8 cellular contexts compared by ENCODE assay signal in the genomic region with DNA sequence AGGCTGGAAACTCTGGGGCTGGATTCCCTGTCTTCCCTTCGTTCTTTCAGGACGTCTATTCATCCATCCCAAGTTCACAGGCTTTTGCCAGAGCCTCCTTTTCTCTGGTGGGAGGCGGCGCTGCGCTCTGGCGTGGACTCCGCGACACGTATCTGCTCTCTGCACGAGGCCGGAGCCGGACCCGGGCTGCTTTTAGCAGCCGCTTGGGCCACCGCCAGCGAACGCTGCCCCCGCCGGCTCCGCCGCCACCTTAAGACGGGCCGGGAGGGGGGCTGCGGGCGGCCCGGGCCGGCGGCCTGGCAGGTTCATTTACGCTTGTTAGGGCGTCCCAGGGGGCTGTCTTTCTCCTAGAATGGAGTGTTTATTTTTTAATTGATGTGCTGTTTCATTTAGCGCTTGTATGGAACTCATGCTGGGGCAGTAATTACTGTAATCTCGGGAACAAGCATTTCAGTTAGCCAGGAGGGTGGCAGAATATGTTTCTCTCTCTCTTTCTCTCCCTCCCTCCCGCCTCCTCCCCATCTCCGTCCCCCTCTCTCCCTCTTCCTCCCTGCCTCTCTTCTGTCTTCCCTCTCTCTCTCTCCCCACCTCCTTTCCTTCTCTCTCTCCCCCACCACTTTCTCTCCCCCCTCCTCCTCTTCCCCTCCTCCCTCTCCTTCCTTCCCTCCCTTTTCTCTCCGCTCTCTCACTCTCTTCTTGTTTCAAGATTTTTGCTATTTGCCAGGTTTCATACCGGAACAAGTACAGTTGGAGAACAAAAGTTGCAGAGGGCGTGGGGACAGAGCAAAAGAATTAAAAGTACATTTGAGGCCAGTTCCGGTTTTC. TPM values are rescaled to one million over a fixed set of nuclear protein-coding genes. Genes with fewer than 3 reads are reported as not detected.
A peak's percentile ranks its signal among the peaks of the same experiment; 100 is the strongest.
DNase-seq lines count a peak whose midpoint lies in the region; ATAC-seq and TF ChIP-seq lines count a peak whose summit lies in the region.

No MANE protein-coding gene starts in this region.

- peaks cover 14% of the 10 kb centered on the region for H3K27me3 ChIP-seq in neural progenitor cell

- H3K4me1 ChIP-seq in neural progenitor cell = peaks cover 31% of the 10 kb centered on the region

- H3K4me1 Mint-ChIP-seq in activated naive CD8-positive, alpha-beta T cell (ENCODE audit: low read depth) = peaks cover 28% of the 10 kb centered on the region
- H3K4me1 Mint-ChIP-seq in neural progenitor cell = peaks cover 21% of the 10 kb centered on the region

- H3K36me3 ChIP-seq in neural progenitor cell = no peaks in the 10 kb centered on the region

- no peak overlapping the region for H3K27ac ChIP-seq in neural progenitor cell

- H3K9me3 ChIP-seq in neural progenitor cell (ENCODE audit: low read depth) = peaks cover 6% of the 10 kb centered on the region

- H3F3A ChIP-seq in neural progenitor cell (ENCODE audit: low read depth) = peaks cover 45% of the 10 kb centered on the region

- peaks cover 26% of the 10 kb centered on the region for H4K20me1 ChIP-seq in neural progenitor cell (ENCODE audit: low read depth)

- intact Hi-C loops in Right ventricle myocardium inferior (cut with DNase I) = loop anchor here (2.0 to 5.0 kb wide), 9 partner anchors 179 to 849 kb away; partner anchors contain the start of gene CREM

- DNase-seq in GM03348 (ENCODE audit: low spot score) = peak; percentile 81
- peak; percentile 36 for DNase-seq in NCI-H2081 treated with DMSO at 0.1 percent for 48 hours (lab: John Stamatoyannopoulos, UW)
- DNase-seq in Right ventricle myocardium inferior (ENCODE audit: missing footprints) = peak; percentile 91
- peak; percentile 81 for DNase-seq in neural progenitor cell (ENCODE audit: low spot score)
- DNase-seq in NCI-H2029 treated with DMSO at 0.1 percent for 48 hours (lab: John Stamatoyannopoulos, UW) = no peak

- no peaks in the 10 kb centered on the region for H3K9me3 Mint-ChIP-seq in activated naive CD8-positive, alpha-beta T cell (ENCODE audit: low read depth)
- H3K9me3 Mint-ChIP-seq in neural progenitor cell = no peaks in the 10 kb centered on the region

- no peak overlapping the region for H3K9ac ChIP-seq in neural progenitor cell

- TF ChIP-seq CTCF in neural progenitor cell (IDR thresholded peaks at IDR 0.05) = peak; percentile 5

- no peak overlapping the region for H3K27ac Mint-ChIP-seq in activated naive CD8-positive, alpha-beta T cell
- no peak overlapping the region for H3K27ac Mint-ChIP-seq in neural progenitor cell

- peak overlapping the region; percentile 91 for H3K4me3 Mint-ChIP-seq in activated naive CD8-positive, alpha-beta T cell
- H3K4me3 Mint-ChIP-seq in neural progenitor cell = peak overlapping the region; percentile 92

- peaks cover 17% of the 10 kb centered on the region for H3K27me3 Mint-ChIP-seq in activated naive CD8-positive, alpha-beta T cell
- H3K27me3 Mint-ChIP-seq in neural progenitor cell (ENCODE audit: insufficient read depth, low read depth) = peaks cover 17% of the 10 kb centered on the region

- H2AFZ ChIP-seq in neural progenitor cell (replicated peaks) = peak overlapping the region; percentile 69

- peak; percentile 58 for ATAC-seq in Right ventricle myocardium inferior
- ATAC-seq in HG02938 (IDR thresholded peaks at IDR 0.05; ENCODE audit: unreplicated experiment) = no peak
- no peak for ATAC-seq in GM18498 (IDR thresholded peaks at IDR 0.05; ENCODE audit: unreplicated experiment)

- H3K36me3 Mint-ChIP-seq in activated naive CD8-positive, alpha-beta T cell = no peaks in the 10 kb centered on the region
- no peaks in the 10 kb centered on the region for H3K36me3 Mint-ChIP-seq in neural progenitor cell

- H3K4me2 ChIP-seq in neural progenitor cell = peak overlapping the region; percentile 94

- H3K4me3 ChIP-seq in neural progenitor cell = peak overlapping the region; percentile 94

- H3K79me2 ChIP-seq in neural progenitor cell (ENCODE audit: low read depth) = peaks cover 31% of the 10 kb centered on the region

RNA-seq across cellular contexts. Expression of gene FZD8, which starts 1.3 kb away (rescaled TPM):
- 9.0 TPM for total RNA-seq in Right ventricle myocardium inferior
- 5.0 and 20.7 TPM in 2 replicates for total RNA-seq in neural progenitor cell (ENCODE audit: low replicate concordance)

RNA-seq across cellular contexts. Expression of gene GJD4, which starts 38.2 kb away (rescaled TPM):
- total RNA-seq in Right ventricle myocardium inferior (not detected), neural progenitor cell (ENCODE audit: low replicate concordance) (not detected in 2 replicates)
